ENCODE assay signal across 8 cellular contexts in the genomic region with DNA sequence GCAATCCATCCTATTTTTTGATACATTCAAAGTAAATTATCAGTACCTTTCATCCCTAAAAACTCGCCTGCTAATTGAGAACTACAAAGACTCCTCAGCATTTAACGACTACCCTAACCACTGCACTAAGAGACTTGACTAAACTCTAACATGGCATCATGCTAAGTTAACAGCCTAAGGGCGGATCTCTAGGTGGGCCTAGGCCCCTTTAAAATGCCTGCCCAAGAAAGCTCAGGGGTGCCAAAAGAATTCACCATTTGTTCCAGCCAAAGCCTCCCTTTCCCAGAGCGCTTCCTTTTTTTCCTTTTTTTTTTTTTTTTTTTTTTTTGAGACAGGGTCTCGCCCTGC. TPM values are rescaled to one million over a fixed set of nuclear protein-coding genes. Genes with fewer than 3 reads are reported as not detected.
DNase-seq lines count a peak whose midpoint lies in the region; TF ChIP-seq lines count a peak whose summit lies in the region.

No MANE protein-coding gene starts in this region.

- H3K4me1 ChIP-seq in GM23248 (ENCODE audit: insufficient read depth) = peaks cover 5% of the 10 kb centered on the region; the same call in 1 of the 2 replicates
- H3K4me1 ChIP-seq in prostate gland (replicated peaks) = no peaks in the 10 kb centered on the region

- H3K79me2 ChIP-seq in GM23248 (ENCODE audit: insufficient read depth) = peaks cover 24% of the 10 kb centered on the region; the same call in 1 of the 2 replicates

- in situ Hi-C loops in GM23248 (cut with MboI) = no loop called here

- peak overlapping the region; percentile 85 for H3K4me2 ChIP-seq in GM23248 (ENCODE audit: unreplicated experiment)

- 38 to 40% methylated on average over 5 of the region's 5 CpGs for WGBS in GM23248 (ENCODE audit: low coverage in 1 of 2, low lambda C conversion rate in 2 of 2, missing lambda C conversion rate in 2 of 2), 2 experiments
- WGBS in prostate gland = 44% methylated on average over 5 of the region's 5 CpGs

- H3K9me3 ChIP-seq in GM23248 (ENCODE audit: low read depth) = no peaks in the 10 kb centered on the region
- no peaks in the 10 kb centered on the region for H3K9me3 ChIP-seq in prostate gland

- H3K9ac ChIP-seq in GM23248 = peak overlapping the region; percentile 77

- DNase-seq in GM23248 (no peak), RKO (ENCODE audit: low spot score) (peak; percentile 53), fibroblast of mammary gland (ENCODE audit: low read depth) (no peak), prostate gland (ENCODE audit: low spot score) (no peak), NCI-H748 treated with DMSO at 0.1 percent for 48 hours (lab: John Stamatoyannopoulos, UW) (no peak), COLO668 (lab: John Stamatoyannopoulos, UW; ENCODE audit: unreplicated experiment) (no peak), HCEC 1CT (no peak)
- DNase-seq in stimulated activated CD8-positive, alpha-beta memory T cell treated with anti-CD3 and anti-CD28 coated beads, Interleukin-4, amount 100 ng/mL, for 48 hours = no peak

- H3K9me2 ChIP-seq in GM23248 (ENCODE audit: insufficient read depth) = no peaks in the 10 kb centered on the region

- H3F3A ChIP-seq in GM23248 (ENCODE audit: insufficient read depth) = no peaks in the 10 kb centered on the region

- TF ChIP-seq CTCF in fibroblast of mammary gland (conservative IDR thresholded peaks at IDR 0.05; ENCODE audit: control insufficient read depth, insufficient read depth, low read depth, low read length) = no peak
- no peak for TF ChIP-seq CTCF in prostate gland (IDR thresholded peaks at IDR 0.05)

- peak overlapping the region; percentile 29 for H3K27ac ChIP-seq in GM23248
- peak overlapping the region; percentile 71 to 73 for H3K27ac ChIP-seq in prostate gland

- TF ChIP-seq POLR2A in prostate gland (IDR thresholded peaks at IDR 0.05) = no peak

- 0 out of 2 replicates have a peak, but pooled peaks cover under 1% of the 10 kb centered on the region for H3K36me3 ChIP-seq in GM23248 (ENCODE audit: low read depth)
- H3K36me3 ChIP-seq in prostate gland = no peaks in the 10 kb centered on the region

- intact Hi-C loops in prostate gland (cut with DNase I) = loop anchor here (10.0 kb wide), 1 partner anchor 303 kb away; no protein-coding TSS in a partner anchor

- no peaks in the 10 kb centered on the region for H4K20me1 ChIP-seq in GM23248 (ENCODE audit: insufficient read depth)

- H2AFZ ChIP-seq in GM23248 = peak overlapping the region; percentile 98

- H3K27me3 ChIP-seq in GM23248 (replicated peaks; ENCODE audit: insufficient read depth) (no peaks in the 10 kb centered on the region), prostate gland (replicated peaks; ENCODE audit: insufficient read depth) (no peaks in the 10 kb centered on the region)

- H3K4me3 ChIP-seq in GM23248 (peak overlapping the region; percentile 82), fibroblast of mammary gland (ENCODE audit: control insufficient read depth, low read depth, low read length) (peak overlapping the region; percentile 82), prostate gland (peak overlapping the region; percentile 79 to 96)

RNA-seq across cellular contexts. Expression of a gene that starts 0.6 kb away (rescaled TPM):
- 15.8 and 17.6 TPM in 2 replicates for total RNA-seq in GM23248 (2014; rRNA removed; shearing (Covaris generic))
- polyA plus RNA-seq in GM23248 (2016; fragmentation: Nextera tagmentation; extraction: Ambion mirVana) = 8.4 and 8.7 TPM in 2 replicates
- 10 to 100 TPM; 24.5 to 49.9 TPM for total RNA-seq in prostate gland

RNA-seq across cellular contexts. Expression of a gene that starts 6.1 kb away (rescaled TPM):
- total RNA-seq in GM23248 (2014; rRNA removed; shearing (Covaris generic)) = not detected in 2 replicates
- polyA plus RNA-seq in GM23248 (2016; fragmentation: Nextera tagmentation; extraction: Ambion mirVana) = not detected in 2 replicates
- total RNA-seq in prostate gland = 1 to 10 TPM in 1 of 2 donors, not detected in 1; 3.5 TPM

RNA-seq across cellular contexts. Expression of a gene that starts 23.3 kb away (rescaled TPM):
- not detected in 2 replicates for total RNA-seq in GM23248 (2014; rRNA removed; shearing (Covaris generic))
- not detected in 2 replicates for polyA plus RNA-seq in GM23248 (2016; fragmentation: Nextera tagmentation; extraction: Ambion mirVana)
- total RNA-seq in prostate gland = 1 to 10 TPM in 1 of 2 donors, under 1 TPM in 1; 0.46 to 9.6 TPM

RNA-seq across cellular contexts. Expression of a gene that starts 59.2 kb away (rescaled TPM):
- 0.11 TPM in 1 of 2 replicates, not detected in the other for total RNA-seq in GM23248 (2014; rRNA removed; shearing (Covaris generic))
- polyA plus RNA-seq in GM23248 (2016; fragmentation: Nextera tagmentation; extraction: Ambion mirVana) = not detected in 2 replicates
- total RNA-seq in prostate gland = 1 to 10 TPM; 4.9 to 5.5 TPM
